Comparison of ENCODE assay signal across 1 cellular context in the genomic region with DNA sequence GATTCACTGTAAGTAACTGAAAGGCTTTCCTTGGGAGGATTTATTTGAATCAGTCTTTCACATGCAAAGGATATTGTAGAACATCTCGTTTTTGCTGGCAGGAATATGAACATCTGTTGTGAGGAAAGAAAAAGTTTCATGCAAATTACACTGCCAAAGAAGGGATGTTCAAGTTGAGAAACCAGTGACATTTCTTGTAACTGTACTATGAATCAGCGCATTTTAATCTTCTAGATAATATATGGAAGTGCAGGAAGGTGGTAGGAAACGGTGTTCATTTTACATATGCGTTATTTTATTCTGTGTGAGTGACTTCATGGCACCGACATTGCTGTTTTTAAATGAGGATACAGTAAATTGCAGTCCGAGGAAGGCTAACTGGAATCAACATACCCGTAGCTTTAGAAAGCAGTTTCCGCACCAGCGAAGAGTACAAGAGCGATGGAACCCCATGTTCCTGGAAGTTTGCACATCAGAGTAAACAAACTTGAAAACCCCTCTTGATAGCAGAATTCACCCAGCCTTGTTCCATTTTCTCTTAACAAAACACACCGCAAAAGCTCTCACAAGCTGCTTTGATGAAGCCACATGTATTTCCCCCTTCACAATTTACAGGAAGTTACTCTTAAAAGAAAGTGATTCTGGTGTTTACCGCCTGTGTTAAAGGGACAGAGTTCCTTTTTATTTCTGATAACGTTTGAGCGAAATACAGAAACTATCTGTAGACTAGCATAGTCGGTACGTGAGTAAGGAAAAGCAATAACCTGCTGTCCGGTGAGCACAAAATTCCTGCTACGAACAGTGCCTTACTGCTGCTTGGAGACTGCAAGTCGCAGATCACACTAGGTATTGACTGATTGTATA.
TF ChIP-seq lines count a peak whose summit lies in the region.

No MANE protein-coding gene starts in this region.

TF ChIP-seq in K562, 482 proteins besides CTCF, POLR2A, EP300 and RAD21 (continued from another document and continues in another):
- TF ChIP-seq PTTG1 (tag; IDR thresholded peaks at IDR 0.05; ENCODE audit: low read depth) (no peak), ZNF699 (CRISPR knock-in tag; IDR thresholded peaks at IDR 0.05; ENCODE audit: insufficient replicate concordance) (no peak), ZBED1 (IDR thresholded peaks at IDR 0.05) (no peak), NR2F6 (CRISPR knock-in tag; IDR thresholded peaks at IDR 0.05) (no peak), ZNF41 (CRISPR knock-in tag; conservative IDR thresholded peaks at IDR 0.05) (no peak), NFE2 (IDR thresholded peaks at IDR 0.05; ENCODE audit: low read depth) (peak; percentile 93), HES1 (IDR thresholded peaks at IDR 0.05; ENCODE audit: low read depth) (no peak), MAFF (IDR thresholded peaks at IDR 0.05; ENCODE audit: low read length) (peak; percentile 70; the same call in 1 of the 2 replicates), ARID1B (IDR thresholded peaks at IDR 0.05) (peak; percentile 52; the same call in 1 of the 2 replicates), DLX4 (CRISPR knock-in tag; IDR thresholded peaks at IDR 0.05) (no peak), SMARCE1 (IDR thresholded peaks at IDR 0.05) (peak; percentile 38; the same call in 1 of the 2 replicates), SAFB2 (IDR thresholded peaks at IDR 0.05; ENCODE audit: borderline replicate concordance, low read depth, low read length, severe bottlenecking) (no peak), ZFP91 (CRISPR knock-in tag; IDR thresholded peaks at IDR 0.05) (peak; percentile 90), POLR2AphosphoS5 (IDR thresholded peaks at IDR 0.05; ENCODE audit: control insufficient read depth, insufficient read depth, low read depth, low read length) (no peak), OTX1 (CRISPR knock-in tag; IDR thresholded peaks at IDR 0.05) (no peak), XRCC3 (IDR thresholded peaks at IDR 0.05) (no peak), VEZF1 (CRISPR knock-in tag; IDR thresholded peaks at IDR 0.05) (0 out of 2 replicates have a peak, but pooled peaks have one; percentile 37), ZC3H8 (IDR thresholded peaks at IDR 0.05) (no peak), NELFE (IDR thresholded peaks at IDR 0.05; ENCODE audit: insufficient read depth, insufficient read length) (no peak)
- TF ChIP-seq, protein P1, sequence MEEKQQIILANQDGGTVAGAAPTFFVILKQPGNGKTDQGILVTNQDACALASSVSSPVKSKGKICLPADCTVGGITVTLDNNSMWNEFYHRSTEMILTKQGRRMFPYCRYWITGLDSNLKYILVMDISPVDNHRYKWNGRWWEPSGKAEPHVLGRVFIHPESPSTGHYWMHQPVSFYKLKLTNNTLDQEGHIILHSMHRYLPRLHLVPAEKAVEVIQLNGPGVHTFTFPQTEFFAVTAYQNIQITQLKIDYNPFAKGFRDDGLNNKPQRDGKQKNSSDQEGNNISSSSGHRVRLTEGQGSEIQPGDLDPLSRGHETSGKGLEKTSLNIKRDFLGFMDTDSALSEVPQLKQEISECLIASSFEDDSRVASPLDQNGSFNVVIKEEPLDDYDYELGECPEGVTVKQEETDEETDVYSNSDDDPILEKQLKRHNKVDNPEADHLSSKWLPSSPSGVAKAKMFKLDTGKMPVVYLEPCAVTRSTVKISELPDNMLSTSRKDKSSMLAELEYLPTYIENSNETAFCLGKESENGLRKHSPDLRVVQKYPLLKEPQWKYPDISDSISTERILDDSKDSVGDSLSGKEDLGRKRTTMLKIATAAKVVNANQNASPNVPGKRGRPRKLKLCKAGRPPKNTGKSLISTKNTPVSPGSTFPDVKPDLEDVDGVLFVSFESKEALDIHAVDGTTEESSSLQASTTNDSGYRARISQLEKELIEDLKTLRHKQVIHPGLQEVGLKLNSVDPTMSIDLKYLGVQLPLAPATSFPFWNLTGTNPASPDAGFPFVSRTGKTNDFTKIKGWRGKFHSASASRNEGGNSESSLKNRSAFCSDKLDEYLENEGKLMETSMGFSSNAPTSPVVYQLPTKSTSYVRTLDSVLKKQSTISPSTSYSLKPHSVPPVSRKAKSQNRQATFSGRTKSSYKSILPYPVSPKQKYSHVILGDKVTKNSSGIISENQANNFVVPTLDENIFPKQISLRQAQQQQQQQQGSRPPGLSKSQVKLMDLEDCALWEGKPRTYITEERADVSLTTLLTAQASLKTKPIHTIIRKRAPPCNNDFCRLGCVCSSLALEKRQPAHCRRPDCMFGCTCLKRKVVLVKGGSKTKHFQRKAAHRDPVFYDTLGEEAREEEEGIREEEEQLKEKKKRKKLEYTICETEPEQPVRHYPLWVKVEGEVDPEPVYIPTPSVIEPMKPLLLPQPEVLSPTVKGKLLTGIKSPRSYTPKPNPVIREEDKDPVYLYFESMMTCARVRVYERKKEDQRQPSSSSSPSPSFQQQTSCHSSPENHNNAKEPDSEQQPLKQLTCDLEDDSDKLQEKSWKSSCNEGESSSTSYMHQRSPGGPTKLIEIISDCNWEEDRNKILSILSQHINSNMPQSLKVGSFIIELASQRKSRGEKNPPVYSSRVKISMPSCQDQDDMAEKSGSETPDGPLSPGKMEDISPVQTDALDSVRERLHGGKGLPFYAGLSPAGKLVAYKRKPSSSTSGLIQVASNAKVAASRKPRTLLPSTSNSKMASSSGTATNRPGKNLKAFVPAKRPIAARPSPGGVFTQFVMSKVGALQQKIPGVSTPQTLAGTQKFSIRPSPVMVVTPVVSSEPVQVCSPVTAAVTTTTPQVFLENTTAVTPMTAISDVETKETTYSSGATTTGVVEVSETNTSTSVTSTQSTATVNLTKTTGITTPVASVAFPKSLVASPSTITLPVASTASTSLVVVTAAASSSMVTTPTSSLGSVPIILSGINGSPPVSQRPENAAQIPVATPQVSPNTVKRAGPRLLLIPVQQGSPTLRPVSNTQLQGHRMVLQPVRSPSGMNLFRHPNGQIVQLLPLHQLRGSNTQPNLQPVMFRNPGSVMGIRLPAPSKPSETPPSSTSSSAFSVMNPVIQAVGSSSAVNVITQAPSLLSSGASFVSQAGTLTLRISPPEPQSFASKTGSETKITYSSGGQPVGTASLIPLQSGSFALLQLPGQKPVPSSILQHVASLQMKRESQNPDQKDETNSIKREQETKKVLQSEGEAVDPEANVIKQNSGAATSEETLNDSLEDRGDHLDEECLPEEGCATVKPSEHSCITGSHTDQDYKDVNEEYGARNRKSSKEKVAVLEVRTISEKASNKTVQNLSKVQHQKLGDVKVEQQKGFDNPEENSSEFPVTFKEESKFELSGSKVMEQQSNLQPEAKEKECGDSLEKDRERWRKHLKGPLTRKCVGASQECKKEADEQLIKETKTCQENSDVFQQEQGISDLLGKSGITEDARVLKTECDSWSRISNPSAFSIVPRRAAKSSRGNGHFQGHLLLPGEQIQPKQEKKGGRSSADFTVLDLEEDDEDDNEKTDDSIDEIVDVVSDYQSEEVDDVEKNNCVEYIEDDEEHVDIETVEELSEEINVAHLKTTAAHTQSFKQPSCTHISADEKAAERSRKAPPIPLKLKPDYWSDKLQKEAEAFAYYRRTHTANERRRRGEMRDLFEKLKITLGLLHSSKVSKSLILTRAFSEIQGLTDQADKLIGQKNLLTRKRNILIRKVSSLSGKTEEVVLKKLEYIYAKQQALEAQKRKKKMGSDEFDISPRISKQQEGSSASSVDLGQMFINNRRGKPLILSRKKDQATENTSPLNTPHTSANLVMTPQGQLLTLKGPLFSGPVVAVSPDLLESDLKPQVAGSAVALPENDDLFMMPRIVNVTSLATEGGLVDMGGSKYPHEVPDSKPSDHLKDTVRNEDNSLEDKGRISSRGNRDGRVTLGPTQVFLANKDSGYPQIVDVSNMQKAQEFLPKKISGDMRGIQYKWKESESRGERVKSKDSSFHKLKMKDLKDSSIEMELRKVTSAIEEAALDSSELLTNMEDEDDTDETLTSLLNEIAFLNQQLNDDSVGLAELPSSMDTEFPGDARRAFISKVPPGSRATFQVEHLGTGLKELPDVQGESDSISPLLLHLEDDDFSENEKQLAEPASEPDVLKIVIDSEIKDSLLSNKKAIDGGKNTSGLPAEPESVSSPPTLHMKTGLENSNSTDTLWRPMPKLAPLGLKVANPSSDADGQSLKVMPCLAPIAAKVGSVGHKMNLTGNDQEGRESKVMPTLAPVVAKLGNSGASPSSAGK (IDR thresholded peaks at IDR 0.05), result no peak
- TF ChIP-seq, protein P2, sequence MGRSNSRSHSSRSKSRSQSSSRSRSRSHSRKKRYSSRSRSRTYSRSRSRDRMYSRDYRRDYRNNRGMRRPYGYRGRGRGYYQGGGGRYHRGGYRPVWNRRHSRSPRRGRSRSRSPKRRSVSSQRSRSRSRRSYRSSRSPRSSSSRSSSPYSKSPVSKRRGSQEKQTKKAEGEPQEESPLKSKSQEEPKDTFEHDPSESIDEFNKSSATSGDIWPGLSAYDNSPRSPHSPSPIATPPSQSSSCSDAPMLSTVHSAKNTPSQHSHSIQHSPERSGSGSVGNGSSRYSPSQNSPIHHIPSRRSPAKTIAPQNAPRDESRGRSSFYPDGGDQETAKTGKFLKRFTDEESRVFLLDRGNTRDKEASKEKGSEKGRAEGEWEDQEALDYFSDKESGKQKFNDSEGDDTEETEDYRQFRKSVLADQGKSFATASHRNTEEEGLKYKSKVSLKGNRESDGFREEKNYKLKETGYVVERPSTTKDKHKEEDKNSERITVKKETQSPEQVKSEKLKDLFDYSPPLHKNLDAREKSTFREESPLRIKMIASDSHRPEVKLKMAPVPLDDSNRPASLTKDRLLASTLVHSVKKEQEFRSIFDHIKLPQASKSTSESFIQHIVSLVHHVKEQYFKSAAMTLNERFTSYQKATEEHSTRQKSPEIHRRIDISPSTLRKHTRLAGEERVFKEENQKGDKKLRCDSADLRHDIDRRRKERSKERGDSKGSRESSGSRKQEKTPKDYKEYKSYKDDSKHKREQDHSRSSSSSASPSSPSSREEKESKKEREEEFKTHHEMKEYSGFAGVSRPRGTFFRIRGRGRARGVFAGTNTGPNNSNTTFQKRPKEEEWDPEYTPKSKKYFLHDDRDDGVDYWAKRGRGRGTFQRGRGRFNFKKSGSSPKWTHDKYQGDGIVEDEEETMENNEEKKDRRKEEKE (IDR thresholded peaks at IDR 0.05; ENCODE audit: borderline replicate concordance in 1 of 2, control insufficient read depth in 1 of 2, low read depth in 2 of 2, low read length in 1 of 2), result no peak
- TF ChIP-seq, protein P3, sequence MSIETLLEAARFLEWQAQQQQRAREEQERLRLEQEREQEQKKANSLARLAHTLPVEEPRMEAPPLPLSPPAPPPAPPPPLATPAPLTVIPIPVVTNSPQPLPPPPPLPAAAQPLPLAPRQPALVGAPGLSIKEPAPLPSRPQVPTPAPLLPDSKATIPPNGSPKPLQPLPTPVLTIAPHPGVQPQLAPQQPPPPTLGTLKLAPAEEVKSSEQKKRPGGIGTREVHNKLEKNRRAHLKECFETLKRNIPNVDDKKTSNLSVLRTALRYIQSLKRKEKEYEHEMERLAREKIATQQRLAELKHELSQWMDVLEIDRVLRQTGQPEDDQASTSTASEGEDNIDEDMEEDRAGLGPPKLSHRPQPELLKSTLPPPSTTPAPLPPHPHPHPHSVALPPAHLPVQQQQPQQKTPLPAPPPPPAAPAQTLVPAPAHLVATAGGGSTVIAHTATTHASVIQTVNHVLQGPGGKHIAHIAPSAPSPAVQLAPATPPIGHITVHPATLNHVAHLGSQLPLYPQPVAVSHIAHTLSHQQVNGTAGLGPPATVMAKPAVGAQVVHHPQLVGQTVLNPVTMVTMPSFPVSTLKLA (conservative IDR thresholded peaks at IDR 0.05), result peak in 1 of 2 experiments; percentile 26; a peak in 1 of 4 replicates
- TF ChIP-seq, protein P4, sequence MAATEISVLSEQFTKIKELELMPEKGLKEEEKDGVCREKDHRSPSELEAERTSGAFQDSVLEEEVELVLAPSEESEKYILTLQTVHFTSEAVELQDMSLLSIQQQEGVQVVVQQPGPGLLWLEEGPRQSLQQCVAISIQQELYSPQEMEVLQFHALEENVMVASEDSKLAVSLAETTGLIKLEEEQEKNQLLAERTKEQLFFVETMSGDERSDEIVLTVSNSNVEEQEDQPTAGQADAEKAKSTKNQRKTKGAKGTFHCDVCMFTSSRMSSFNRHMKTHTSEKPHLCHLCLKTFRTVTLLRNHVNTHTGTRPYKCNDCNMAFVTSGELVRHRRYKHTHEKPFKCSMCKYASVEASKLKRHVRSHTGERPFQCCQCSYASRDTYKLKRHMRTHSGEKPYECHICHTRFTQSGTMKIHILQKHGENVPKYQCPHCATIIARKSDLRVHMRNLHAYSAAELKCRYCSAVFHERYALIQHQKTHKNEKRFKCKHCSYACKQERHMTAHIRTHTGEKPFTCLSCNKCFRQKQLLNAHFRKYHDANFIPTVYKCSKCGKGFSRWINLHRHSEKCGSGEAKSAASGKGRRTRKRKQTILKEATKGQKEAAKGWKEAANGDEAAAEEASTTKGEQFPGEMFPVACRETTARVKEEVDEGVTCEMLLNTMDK (IDR thresholded peaks at IDR 0.05; ENCODE audit: borderline replicate concordance, insufficient read depth, low read depth, low read length, poor library complexity, severe bottlenecking), result no peak
